10 cellular contexts compared by ENCODE assay signal in genomic region chr3:5002174-5002870, GRCh38. TPM values are rescaled to one million over a fixed set of nuclear protein-coding genes. Genes with fewer than 3 reads are reported as not detected.
DNase-seq lines count a peak whose midpoint lies in the region; ATAC-seq and TF ChIP-seq lines count a peak whose summit lies in the region.
"Had no signal": no experiment of that assay in that cellular context is flagged by ENCODE, and none has a peak within 500 bp of the region (broad histone marks: within the 10 kb centered on the region; RNA-seq: fewer than 3 reads in every experiment).

No MANE protein-coding gene starts in this region.

- no peak overlapping the region for H3K4me3 ChIP-seq in dorsolateral prefrontal cortex
- H3K4me3 ChIP-seq: SJSA1 had no signal

- DNase-seq in activated naive CD8-positive, alpha-beta T cell treated with anti-CD3 and anti-CD28 coated beads for 36 hours: no peak
- DNase-seq in activated T-cell treated with anti-CD3 and anti-CD28 coated beads, Interleukin-2, amount 50 U/mL, for 1 hour: peak; percentile 46
- DNase-seq in memory B cell (ENCODE audit: low spot score in 2 of 2): no peak
- DNase-seq in stimulated activated naive CD8-positive, alpha-beta T cell treated with anti-CD3 and anti-CD28 coated beads, Interleukin-15, Interleukin-2, amounts not matched to agents 100 U/mL and 50 U/mL, for 24 hours: peak; percentile 71
- DNase-seq in dorsolateral prefrontal cortex: no peak
- no peak for DNase-seq in G401 (ENCODE audit: low spot score)
- DNase-seq: NCI-H2029 treated with DMSO at 0.1 percent for 48 hours had no signal

- H3K27me3 Mint-ChIP-seq in activated naive CD8-positive, alpha-beta T cell: no peaks in the 10 kb centered on the region
- H3K27me3 Mint-ChIP-seq in activated naive CD8-positive, alpha-beta T cell treated with anti-CD3 and anti-CD28 coated beads for 36 hours: no peaks in the 10 kb centered on the region
- no peaks in the 10 kb centered on the region for H3K27me3 Mint-ChIP-seq in memory B cell

- H3K4me1 Mint-ChIP-seq in activated naive CD8-positive, alpha-beta T cell (ENCODE audit: low read depth): peaks cover 20% of the 10 kb centered on the region
- peaks cover 29% of the 10 kb centered on the region for H3K4me1 Mint-ChIP-seq in activated naive CD8-positive, alpha-beta T cell treated with anti-CD3 and anti-CD28 coated beads for 36 hours
- peaks cover 14% of the 10 kb centered on the region for H3K4me1 Mint-ChIP-seq in memory B cell

- no peaks in the 10 kb centered on the region for H3K9me3 Mint-ChIP-seq in activated naive CD8-positive, alpha-beta T cell (ENCODE audit: low read depth)
- H3K9me3 Mint-ChIP-seq in activated naive CD8-positive, alpha-beta T cell treated with anti-CD3 and anti-CD28 coated beads for 36 hours: no peaks in the 10 kb centered on the region
- H3K9me3 Mint-ChIP-seq in memory B cell: no peaks in the 10 kb centered on the region

- H3K4me3 Mint-ChIP-seq in activated naive CD8-positive, alpha-beta T cell: no peak overlapping the region
- H3K4me3 Mint-ChIP-seq in activated naive CD8-positive, alpha-beta T cell treated with anti-CD3 and anti-CD28 coated beads for 36 hours: no peak overlapping the region
- H3K4me3 Mint-ChIP-seq in memory B cell: no peak overlapping the region

- in situ Hi-C loops in G401 (cut with HindIII; ENCODE audit: low sequenced_read_pairs): no loop called here

- no peaks in the 10 kb centered on the region for H3K27me3 ChIP-seq in dorsolateral prefrontal cortex
- H3K27me3 ChIP-seq: SJSA1 had no signal

- no peak for TF ChIP-seq CTCF in dorsolateral prefrontal cortex (IDR thresholded peaks at IDR 0.05 in 54 of 56, conservative IDR thresholded peaks at IDR 0.05 in 2 of 56; ENCODE audit: low read depth in 1 of 56, partially characterized antibody in 56 of 56)

- peak overlapping the region; percentile 61 for H3K27ac Mint-ChIP-seq in activated naive CD8-positive, alpha-beta T cell
- no peak overlapping the region for H3K27ac Mint-ChIP-seq in activated naive CD8-positive, alpha-beta T cell treated with anti-CD3 and anti-CD28 coated beads for 36 hours
- H3K27ac Mint-ChIP-seq in memory B cell: peak overlapping the region; percentile 62

- H3K27ac ChIP-seq in dorsolateral prefrontal cortex: no peak overlapping the region
- H3K27ac ChIP-seq: SJSA1 had no signal

- intact Hi-C loops in dorsolateral prefrontal cortex (cut with DNase I): no loop called here

- H3K36me3 Mint-ChIP-seq in activated naive CD8-positive, alpha-beta T cell: no peaks in the 10 kb centered on the region
- no peaks in the 10 kb centered on the region for H3K36me3 Mint-ChIP-seq in activated naive CD8-positive, alpha-beta T cell treated with anti-CD3 and anti-CD28 coated beads for 36 hours
- H3K36me3 Mint-ChIP-seq in memory B cell: no peaks in the 10 kb centered on the region

- ATAC-seq in memory B cell (ENCODE audit: low read depth): no peak
- peak; percentile 57 for ATAC-seq in stimulated activated naive CD8-positive, alpha-beta T cell treated with anti-CD3 and anti-CD28 coated beads, Interleukin-15, Interleukin-2, amounts not matched to agents 100 U/mL and 50 U/mL, for 24 hours
- no peak for ATAC-seq in HG03378 (IDR thresholded peaks at IDR 0.05; ENCODE audit: unreplicated experiment)

RNA-seq across cellular contexts. Expression of gene BHLHE40, which starts 23.1 kb away (rescaled TPM):
- 100 to 1,000 TPM; 292 to 294 TPM for total RNA-seq in activated naive CD8-positive, alpha-beta T cell treated with anti-CD3 and anti-CD28 coated beads for 36 hours
- 100 to 1,000 TPM in 42 of 120 experiments, 10 to 100 TPM in 78; 45.4 to 207 (median 91.5) TPM for total RNA-seq in dorsolateral prefrontal cortex
- total RNA-seq in G401 (2014; rRNA removed; shearing (Covaris generic)): 6.6 and 7.2 TPM in 2 replicates

Comparison
In these comparisons a context has a peak if more than half of its experiments do, and no peak if none do; other contexts are left out.
1. DNase-seq: peak in activated T-cell treated with anti-CD3 and anti-CD28 coated beads, Interleukin-2, amount 50 U/mL, for 1 hour (single experiment) and stimulated activated naive CD8-positive, alpha-beta T cell treated with anti-CD3 and anti-CD28 coated beads, Interleukin-15, Interleukin-2, amounts not matched to agents 100 U/mL and 50 U/mL, for 24 hours (single experiment); none in activated naive CD8-positive, alpha-beta T cell treated with anti-CD3 and anti-CD28 coated beads for 36 hours (single experiment), memory B cell (0 of 2), dorsolateral prefrontal cortex (0 of 10) and G401 (single experiment).